In the genomic region with DNA sequence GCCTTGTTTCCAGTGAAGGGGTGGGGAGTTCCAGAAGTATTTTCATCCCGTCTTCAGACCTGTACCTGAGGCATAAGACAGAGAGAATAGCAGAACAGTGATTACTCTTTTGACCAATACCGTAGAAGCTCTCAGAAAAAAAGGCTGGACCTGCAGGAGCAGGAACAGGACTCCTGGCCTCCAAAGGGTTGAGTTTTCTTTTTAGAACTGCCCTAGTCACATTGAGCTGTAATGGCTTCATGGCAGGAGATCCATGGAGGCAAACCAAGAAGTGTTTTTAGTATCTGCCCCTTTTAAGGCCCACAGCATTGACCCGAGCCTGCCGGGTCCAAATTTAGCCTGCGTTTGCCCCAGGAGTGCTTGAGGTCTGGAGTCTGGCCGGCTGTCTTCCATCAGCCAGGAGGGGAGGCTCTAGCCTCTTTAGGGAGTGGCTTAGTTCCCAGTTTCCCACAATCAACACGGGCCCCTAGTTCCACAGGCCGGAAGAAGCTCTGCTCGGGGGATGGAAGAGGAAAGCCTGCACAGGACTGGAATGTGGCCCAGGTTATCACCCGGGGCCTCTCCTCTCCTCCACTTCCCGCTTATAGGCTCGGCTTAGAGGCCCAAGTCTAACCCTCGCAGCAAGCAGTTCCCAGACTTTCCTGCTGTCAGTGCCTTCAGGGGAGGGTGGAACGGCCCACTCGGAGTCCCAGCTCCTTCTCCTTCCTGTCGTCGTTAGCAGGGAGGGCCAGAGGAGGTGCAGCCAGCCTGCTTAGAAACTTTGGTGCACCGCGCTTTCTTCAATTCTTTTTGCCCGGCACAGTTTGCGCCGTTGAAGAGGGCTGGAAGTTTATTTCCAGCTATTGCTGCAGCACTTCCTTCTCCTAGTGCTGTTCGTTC, we compare ENCODE assay signal across 9 cellular contexts.
DNase-seq lines count a peak whose midpoint lies in the region; ATAC-seq, FAIRE-seq and TF ChIP-seq lines count a peak whose summit lies in the region.
"Had no signal": no experiment of that assay in that cellular context is flagged by ENCODE, and none has a peak within 500 bp of the region (broad histone marks: within the 10 kb centered on the region; RNA-seq: fewer than 3 reads in every experiment).

No MANE protein-coding gene starts in this region.

- H3K9ac ChIP-seq in neural progenitor cell: no peak overlapping the region

- CTCF ChIA-PET in BJ (lab: Yijun Ruan, JAX): interaction anchor here (1.2 to 1.7 kb wide), 5 partner anchors 11 to 553 kb away, joined by 3 to 4 read pairs (median 3); no protein-coding TSS in a partner anchor
- CTCF ChIA-PET in RWPE1 (lab: Yijun Ruan, JAX): interaction anchor here (0.6 to 0.8 kb wide), 2 partner anchors 8 to 1855 kb away, joined by 3 to 4 read pairs; no protein-coding TSS in a partner anchor

- H3K27ac Mint-ChIP-seq in neural progenitor cell: peak overlapping the region; percentile 98

- H2AFZ ChIP-seq in neural progenitor cell (replicated peaks): no peak overlapping the region

- H4K20me1 ChIP-seq in neural progenitor cell (ENCODE audit: low read depth): peaks cover 72% of the 10 kb centered on the region

- DNase-seq in BJ (ENCODE audit: low read depth) (peak; percentile 41), RWPE1 (ENCODE audit: low spot score) (no peak), foreskin keratinocyte (no peak), neural progenitor cell (ENCODE audit: low spot score) (peak; percentile 41), GM12892 (ENCODE audit: insufficient read length) (no peak), mesenteric fat pad (ENCODE audit: low spot score) (no peak)
- no peak for DNase-seq in activated effector memory CD4-positive, alpha-beta T cell treated with anti-CD3 and anti-CD28 coated beads, Interleukin-2, amount 50 U/mL, for 16 hours
- DNase-seq: activated T-cell treated with anti-CD3 and anti-CD28 coated beads, Interleukin-2, amount 50 U/mL, for 1 hour had no signal

- peaks cover 7% of the 10 kb centered on the region for H3K36me3 Mint-ChIP-seq in neural progenitor cell

- TF ChIP-seq CTCF in BJ (IDR thresholded peaks at IDR 0.05; ENCODE audit: insufficient read depth, low read depth, low read length) (no peak), RWPE1 (conservative IDR thresholded peaks at IDR 0.05; ENCODE audit: low read depth) (no peak), foreskin keratinocyte (conservative IDR thresholded peaks at IDR 0.05) (no peak), neural progenitor cell (IDR thresholded peaks at IDR 0.05) (no peak)

- H3K9me3 ChIP-seq in neural progenitor cell (ENCODE audit: low read depth): no peaks in the 10 kb centered on the region

- no peaks in the 10 kb centered on the region for H3K9me3 Mint-ChIP-seq in neural progenitor cell

- no peak overlapping the region for H3K4me3 ChIP-seq in BJ (ENCODE audit: low read depth, low read length)
- no peak overlapping the region for H3K4me3 ChIP-seq in neural progenitor cell

- TF ChIP-seq POLR2A in GM12892 (IDR thresholded peaks at IDR 0.05; ENCODE audit: low read depth, low read length): no peak

- H3K4me1 ChIP-seq in foreskin keratinocyte: peaks cover 13% of the 10 kb centered on the region
- peaks cover 58% of the 10 kb centered on the region for H3K4me1 ChIP-seq in neural progenitor cell

- H3K4me2 ChIP-seq in neural progenitor cell: no peak overlapping the region

- ATAC-seq in foreskin keratinocyte (peak; percentile 39), HG02938 (IDR thresholded peaks at IDR 0.05; ENCODE audit: unreplicated experiment) (no peak)

- no peak for FAIRE-seq in GM12892 (lab: Jason Lieb, UNC)

- peaks cover 11% of the 10 kb centered on the region for H3F3A ChIP-seq in neural progenitor cell (ENCODE audit: low read depth)

- POLR2A ChIA-PET in BJ (lab: Charles Lee): no interaction called here
- POLR2A ChIA-PET in RWPE1 (lab: Yijun Ruan, JAX; ENCODE audit: low non-redundant PET): no interaction called here

- peaks cover 87% of the 10 kb centered on the region for H3K4me1 Mint-ChIP-seq in neural progenitor cell

- H3K27me3 ChIP-seq in BJ (ENCODE audit: control insufficient read depth, insufficient read depth, low read length) (no peaks in the 10 kb centered on the region), foreskin keratinocyte (no peaks in the 10 kb centered on the region), neural progenitor cell (no peaks in the 10 kb centered on the region)

- H3K27me3 Mint-ChIP-seq in neural progenitor cell (ENCODE audit: insufficient read depth, low read depth): peaks cover 2% of the 10 kb centered on the region

- H3K4me3 Mint-ChIP-seq in neural progenitor cell: peak overlapping the region; percentile 43

- H3K36me3 ChIP-seq in BJ (ENCODE audit: control insufficient read depth, insufficient read depth, low read length): no peaks in the 10 kb centered on the region; the same call in 1 of the 2 replicates
- no peaks in the 10 kb centered on the region for H3K36me3 ChIP-seq in neural progenitor cell

- H3K79me2 ChIP-seq in neural progenitor cell (ENCODE audit: low read depth): peaks cover 6% of the 10 kb centered on the region

- peak overlapping the region; percentile 5; the same call in 1 of the 2 replicates for H3K27ac ChIP-seq in RWPE1
- H3K27ac ChIP-seq in foreskin keratinocyte: no peak overlapping the region
- H3K27ac ChIP-seq in neural progenitor cell: no peak overlapping the region

Comparison
In these comparisons a context has a peak if more than half of its experiments do, and no peak if none do; other contexts are left out.
1. DNase-seq: peak in BJ (single experiment) and neural progenitor cell (single experiment); none in RWPE1 (single experiment), foreskin keratinocyte (0 of 2), activated effector memory CD4-positive, alpha-beta T cell treated with anti-CD3 and anti-CD28 coated beads, Interleukin-2, amount 50 U/mL, for 16 hours (single experiment), GM12892 (single experiment) and mesenteric fat pad (single experiment).